Comparison of ENCODE assay signal across 14 cellular contexts in genomic region chr20:36400901-36401300, GRCh38.
"Had no signal": no experiment of that assay in that cellular context is flagged by ENCODE, and none has a peak within 500 bp of the region (broad histone marks: within the 10 kb centered on the region; RNA-seq: fewer than 3 reads in every experiment).

No MANE protein-coding gene starts in this region.

- ATAC-seq: activated T-helper 17 cell treated with anti-CD3 and anti-CD28 coated beads, Interleukin-2, amount 50 U/mL, for 72 hours; gastrocnemius medialis; natural killer cell; upper lobe of right lung had no signal

- H3K4me1 ChIP-seq: ascending aorta, left ventricle myocardium inferior, upper lobe of right lung had no signal

- H3K27ac ChIP-seq: ascending aorta, gastrocnemius medialis, left ventricle myocardium inferior, thoracic aorta, upper lobe of right lung, VCaP had no signal

- H3K36me3 ChIP-seq: ascending aorta, gastrocnemius medialis, left ventricle myocardium inferior, thoracic aorta, upper lobe of right lung had no signal

- H3K4me3 ChIP-seq: ascending aorta, gastrocnemius medialis, left ventricle myocardium inferior, thoracic aorta, upper lobe of right lung had no signal

- H3K9me3 ChIP-seq: ascending aorta, gastrocnemius medialis, thoracic aorta, upper lobe of right lung had no signal

- DNase-seq: activated CD4-positive, alpha-beta T cell treated with anti-CD3 and anti-CD28 coated beads, Interleukin-2, amount 50 U/mL, for 48 hours; activated naive CD4-positive, alpha-beta T cell treated with anti-CD3 and anti-CD28 coated beads for 36 hours; erythroblast; gastrocnemius medialis; kidney; left ventricle myocardium inferior; natural killer cell; stimulated activated CD4-positive, alpha-beta T cell treated with anti-CD3 and anti-CD28 coated beads, Interleukin-1b, Interleukin-23, amount 100 ng/mL, for 48 hours; T-helper 9 cell; upper lobe of right lung had no signal
